ENCODE assay signal across 10 cellular contexts in genomic region chr10:90148121-90148855, GRCh38.
DNase-seq lines count a peak whose midpoint lies in the region; ATAC-seq and TF ChIP-seq lines count a peak whose summit lies in the region.
"Had no signal": no experiment of that assay in that cellular context is flagged by ENCODE, and none has a peak within 500 bp of the region (broad histone marks: within the 10 kb centered on the region; RNA-seq: fewer than 3 reads in every experiment).

No MANE protein-coding gene starts in this region.

- intact Hi-C loops in esophagus muscularis mucosa (cut with DNase I), result no loop called here
- intact Hi-C loops in activated naive CD4-positive, alpha-beta T cell treated with anti-CD3 and anti-CD28 coated beads for 36 hours (cut with micrococcal nuclease), result loop anchor here (2.0 to 5.0 kb wide), 3 partner anchors 445 to 715 kb away; no protein-coding TSS in a partner anchor

- peak; percentile 80 for TF ChIP-seq CTCF in LNCAP (IDR thresholded peaks at IDR 0.05)
- peak in 1 of 3 experiments; percentile 28 for TF ChIP-seq CTCF in esophagus muscularis mucosa (IDR thresholded peaks at IDR 0.05)

- no peak for TF ChIP-seq EP300 in esophagus muscularis mucosa (IDR thresholded peaks at IDR 0.05)

- no peak overlapping the region for H3K9ac ChIP-seq in mesenchymal stem cell (ENCODE audit: low read length)

- H2AK5ac ChIP-seq in mesenchymal stem cell (ENCODE audit: low read length, severe bottlenecking), result no peak overlapping the region

- H2BK12ac ChIP-seq in mesenchymal stem cell (ENCODE audit: low read length in 2 of 2), result no peak overlapping the region

- no peak overlapping the region for H3K27ac Mint-ChIP-seq in activated naive CD4-positive, alpha-beta T cell treated with anti-CD3 and anti-CD28 coated beads for 36 hours
- H3K27ac Mint-ChIP-seq: activated CD4-positive, alpha-beta T cell treated with anti-CD3 and anti-CD28 coated beads for 36 hours had no signal

- CTCF ChIA-PET in activated naive CD4-positive, alpha-beta T cell treated with anti-CD3 and anti-CD28 coated beads for 36 hours (lab: Charles Lee), result interaction anchor here (0.7 kb wide), 1 partner anchor 194 kb away, joined by 3 read pairs; no protein-coding TSS in a partner anchor

- WGBS in mesenchymal stem cell, result 95% methylated on average over 3 of the region's 6 CpGs
- WGBS in esophagus muscularis mucosa, result 76% methylated on average over 6 of the region's 6 CpGs

- H3K27me3 Mint-ChIP-seq in activated naive CD4-positive, alpha-beta T cell treated with anti-CD3 and anti-CD28 coated beads for 36 hours (ENCODE audit: low read depth), result no peaks in the 10 kb centered on the region
- H3K27me3 Mint-ChIP-seq: activated CD4-positive, alpha-beta T cell treated with anti-CD3 and anti-CD28 coated beads for 36 hours had no signal

- TF ChIP-seq POLR2A in esophagus muscularis mucosa (IDR thresholded peaks at IDR 0.05; ENCODE audit: low read depth), result no peak

- H3K18ac ChIP-seq in mesenchymal stem cell (ENCODE audit: low read depth in 1 of 2, low read length in 2 of 2), result no peak overlapping the region

- H2AFZ ChIP-seq in mesenchymal stem cell (ENCODE audit: low read depth, low read length), result no peak overlapping the region

- H3K36me3 Mint-ChIP-seq in activated naive CD4-positive, alpha-beta T cell treated with anti-CD3 and anti-CD28 coated beads for 36 hours (ENCODE audit: low read depth), result no peaks in the 10 kb centered on the region

- H3K27me3 ChIP-seq in mesenchymal stem cell (ENCODE audit: control insufficient read depth in 1 of 2, insufficient read depth in 1 of 2, low read length in 2 of 2) (no peaks in the 10 kb centered on the region), esophagus muscularis mucosa (no peaks in the 10 kb centered on the region)

- no peaks in the 10 kb centered on the region for H3K4me1 ChIP-seq in mesenchymal stem cell (ENCODE audit: control insufficient read depth, insufficient read depth, low read depth, low read length)
- no peaks in the 10 kb centered on the region for H3K4me1 ChIP-seq in esophagus muscularis mucosa

- H3K79me1 ChIP-seq in mesenchymal stem cell (replicated peaks; ENCODE audit: low read length, poor library complexity, severe bottlenecking), result no peaks in the 10 kb centered on the region

- H3K9me3 ChIP-seq in mesenchymal stem cell (ENCODE audit: control insufficient read depth, low read length), result no peaks in the 10 kb centered on the region
- no peaks in the 10 kb centered on the region for H3K9me3 ChIP-seq in esophagus muscularis mucosa

- H3K14ac ChIP-seq in mesenchymal stem cell (ENCODE audit: low read length in 2 of 2), result no peak overlapping the region

- H3K9me3 Mint-ChIP-seq in activated naive CD4-positive, alpha-beta T cell treated with anti-CD3 and anti-CD28 coated beads for 36 hours, result no peaks in the 10 kb centered on the region

- H3K23ac ChIP-seq in mesenchymal stem cell (ENCODE audit: low read length in 2 of 2), result no peak overlapping the region

- no peak overlapping the region for H3K27ac ChIP-seq in mesenchymal stem cell (ENCODE audit: low read length, poor library complexity, severe bottlenecking)
- no peak overlapping the region for H3K27ac ChIP-seq in esophagus muscularis mucosa (replicated peaks in 1 of 4)

- H3K4me3 Mint-ChIP-seq in activated naive CD4-positive, alpha-beta T cell treated with anti-CD3 and anti-CD28 coated beads for 36 hours, result no peak overlapping the region
- H3K4me3 Mint-ChIP-seq: activated CD4-positive, alpha-beta T cell treated with anti-CD3 and anti-CD28 coated beads for 36 hours had no signal

- no peak overlapping the region for H3K4ac ChIP-seq in mesenchymal stem cell (ENCODE audit: low read depth in 1 of 2, low read length in 2 of 2)

- no peak overlapping the region for H2BK5ac ChIP-seq in mesenchymal stem cell (ENCODE audit: low read depth, low read length, poor library complexity, severe bottlenecking)

- DNase-seq in Daoy (ENCODE audit: low read depth), result peak; percentile 35
- peak; percentile 4 for DNase-seq in amniotic stem cell (lab: John Stamatoyannopoulos, UW)
- DNase-seq in mesenchymal stem cell, result peak; percentile 59
- DNase-seq in esophagus muscularis mucosa (ENCODE audit: extremely low spot score), result no peak
- DNase-seq in activated naive CD4-positive, alpha-beta T cell treated with anti-CD3 and anti-CD28 coated beads for 36 hours, result no peak
- DNase-seq in activated gamma-delta T cell treated with Interleukin-2 at 50 U/mL for 16 hours, result no peak
- DNase-seq: activated CD4-positive, alpha-beta T cell treated with anti-CD3 and anti-CD28 coated beads for 36 hours; left ventricle myocardium superior had no signal

- no peak overlapping the region for H2BK15ac ChIP-seq in mesenchymal stem cell (ENCODE audit: low read depth, poor library complexity, severe bottlenecking)

- H3K4me2 ChIP-seq in mesenchymal stem cell (ENCODE audit: low read length, poor library complexity, severe bottlenecking), result no peak overlapping the region

- H3K36me3 ChIP-seq in mesenchymal stem cell (ENCODE audit: control insufficient read depth in 1 of 2, insufficient read depth in 2 of 2, low read depth in 1 of 2, low read length in 2 of 2) (no peaks in the 10 kb centered on the region), esophagus muscularis mucosa (no peaks in the 10 kb centered on the region)

- H4K91ac ChIP-seq in mesenchymal stem cell (ENCODE audit: low read length), result no peak overlapping the region

- no peak for ATAC-seq in GM18511 (IDR thresholded peaks at IDR 0.05; ENCODE audit: unreplicated experiment)
- ATAC-seq: activated CD4-positive, alpha-beta T cell treated with anti-CD3 and anti-CD28 coated beads for 36 hours; left ventricle myocardium superior had no signal

- no peak overlapping the region for H4K8ac ChIP-seq in mesenchymal stem cell (ENCODE audit: low read length)

- no peak overlapping the region for H2BK120ac ChIP-seq in mesenchymal stem cell (ENCODE audit: low read depth, low read length)

- H3K4me3 ChIP-seq in mesenchymal stem cell (ENCODE audit: insufficient read depth in 1 of 2, low read depth in 1 of 2, low read length in 2 of 2) (no peak overlapping the region), esophagus muscularis mucosa (no peak overlapping the region)

- no peaks in the 10 kb centered on the region for H3K4me1 Mint-ChIP-seq in activated naive CD4-positive, alpha-beta T cell treated with anti-CD3 and anti-CD28 coated beads for 36 hours (ENCODE audit: low read depth)
- H3K4me1 Mint-ChIP-seq: activated CD4-positive, alpha-beta T cell treated with anti-CD3 and anti-CD28 coated beads for 36 hours had no signal

Comparison
In these comparisons a context has a peak if more than half of its experiments do, and no peak if none do; other contexts are left out.
1. DNase-seq: peak in Daoy (single experiment), amniotic stem cell (single experiment) and mesenchymal stem cell (single experiment); none in esophagus muscularis mucosa (single experiment), activated naive CD4-positive, alpha-beta T cell treated with anti-CD3 and anti-CD28 coated beads for 36 hours (single experiment) and activated gamma-delta T cell treated with Interleukin-2 at 50 U/mL for 16 hours (single experiment).